In the genomic region with DNA sequence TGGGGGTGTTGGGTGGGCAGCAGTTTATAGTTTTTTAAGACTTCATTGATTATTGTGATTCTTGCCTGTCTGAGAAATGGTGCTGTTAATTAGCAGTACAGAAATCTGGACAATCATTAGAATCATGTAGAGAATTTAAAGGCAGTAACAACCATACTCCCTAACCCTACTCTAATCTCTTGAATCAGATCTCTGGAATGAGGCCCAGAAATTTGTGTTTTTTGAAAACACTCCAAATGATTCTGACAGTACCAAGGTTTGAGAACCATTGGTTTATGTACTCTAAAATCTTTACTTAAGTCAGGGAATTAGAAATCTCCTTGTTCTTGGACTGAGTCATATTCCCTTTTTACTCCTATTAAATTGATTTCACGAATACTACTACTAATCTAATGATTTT, we compare ENCODE assay signal across 13 cellular contexts. TPM values are rescaled to one million over a fixed set of nuclear protein-coding genes. Genes with fewer than 3 reads are reported as not detected.
DNase-seq lines count a peak whose midpoint lies in the region; ATAC-seq, FAIRE-seq and TF ChIP-seq lines count a peak whose summit lies in the region.
"Had no signal": no experiment of that assay in that cellular context is flagged by ENCODE, and none has a peak within 500 bp of the region (broad histone marks: within the 10 kb centered on the region; RNA-seq: fewer than 3 reads in every experiment).

No MANE protein-coding gene starts in this region.

- ATAC-seq in GM18868 (IDR thresholded peaks at IDR 0.05; ENCODE audit: unreplicated experiment) (no peak), HG02571 (IDR thresholded peaks at IDR 0.05; ENCODE audit: unreplicated experiment) (no peak), GM19351 (IDR thresholded peaks at IDR 0.05; ENCODE audit: unreplicated experiment) (no peak)

- in situ Hi-C loops in astrocyte of the cerebellum (cut with HindIII; ENCODE audit: low sequenced_read_pairs) = no loop called here

- no peak overlapping the region for H3K4me3 ChIP-seq in astrocyte of the cerebellum (ENCODE audit: low read depth, low read length)
- H3K4me3 ChIP-seq: dorsolateral prefrontal cortex, transverse colon had no signal

- peak; percentile 48 for DNase-seq in A172 (ENCODE audit: low spot score)
- no peak for DNase-seq in H54 (ENCODE audit: insufficient read length, low spot score)
- DNase-seq in astrocyte of the cerebellum (ENCODE audit: low read depth) = peak; percentile 77
- DNase-seq in iris pigment epithelial cell (ENCODE audit: low read depth) = peak; percentile 90
- no peak for DNase-seq in GM10266 (ENCODE audit: extremely low spot score)
- DNase-seq: dorsolateral prefrontal cortex, hypothalamus, NCI-H524, right cardiac atrium, transverse colon had no signal

- TF ChIP-seq POLR2A in H54 (IDR thresholded peaks at IDR 0.05; ENCODE audit: low read depth, low read length) = no peak

- TF ChIP-seq CTCF in astrocyte of the cerebellum (IDR thresholded peaks at IDR 0.05; ENCODE audit: low read depth, low read length, missing control alignments) (no peak), GM10266 (IDR thresholded peaks at IDR 0.05; ENCODE audit: control insufficient read depth, insufficient read depth, low read depth, missing control alignments) (no peak)

- FAIRE-seq in H54 (lab: Jason Lieb, UNC) = peak; percentile 95

RNA-seq across cellular contexts. Expression of a gene that starts 24.0 kb away (rescaled TPM):
- 27.1 and 34.9 TPM in 2 replicates for total RNA-seq in A172 (2014; rRNA removed; shearing (Covaris generic))

Comparison
In these comparisons a context has a peak if more than half of its experiments do, and no peak if none do; other contexts are left out.
1. DNase-seq: peak in A172 (single experiment), astrocyte of the cerebellum (single experiment) and iris pigment epithelial cell (single experiment); none in H54 (single experiment) and GM10266 (single experiment).